In genomic region chr14:68279437-68279720, GRCh38 we compare ENCODE assay signal across 18 cellular contexts.
DNase-seq lines count a peak whose midpoint lies in the region; ATAC-seq, FAIRE-seq and TF ChIP-seq lines count a peak whose summit lies in the region.
"Had no signal": no experiment of that assay in that cellular context is flagged by ENCODE, and none has a peak within 500 bp of the region (broad histone marks: within the 10 kb centered on the region; RNA-seq: fewer than 3 reads in every experiment).

No MANE protein-coding gene starts in this region.

- H3K36me3 Mint-ChIP-seq in activated naive CD8-positive, alpha-beta T cell treated with anti-CD3 and anti-CD28 coated beads, Interleukin-2, amount 50 U/mL, for 24 hours (ENCODE audit: low read depth), result no peaks in the 10 kb centered on the region
- H3K36me3 Mint-ChIP-seq in osteocyte (ENCODE audit: unreplicated experiment), result no peaks in the 10 kb centered on the region

- TF ChIP-seq POLR2A in A549 (IDR thresholded peaks at IDR 0.05; ENCODE audit: low read length) (no peak), GM19099 (IDR thresholded peaks at IDR 0.05; ENCODE audit: extremely low read depth, insufficient read length, low read depth) (peak; percentile 11)

- H3K27me3 Mint-ChIP-seq in activated naive CD8-positive, alpha-beta T cell treated with anti-CD3 and anti-CD28 coated beads, Interleukin-2, amount 50 U/mL, for 24 hours, result no peaks in the 10 kb centered on the region
- no peaks in the 10 kb centered on the region for H3K27me3 Mint-ChIP-seq in osteocyte (ENCODE audit: unreplicated experiment)

- 91% methylated on average over 3 of the region's 3 CpGs for WGBS in A549 (ENCODE audit: missing lambda C conversion rate)

- H3K4me1 ChIP-seq in A549, result peaks cover 33% of the 10 kb centered on the region
- no peaks in the 10 kb centered on the region for H3K4me1 ChIP-seq in colonic mucosa

- H3K27ac ChIP-seq in A549 (peak overlapping the region; percentile 77 to 84), colonic mucosa (no peak overlapping the region)

- H3K9me3 Mint-ChIP-seq in activated naive CD8-positive, alpha-beta T cell treated with anti-CD3 and anti-CD28 coated beads, Interleukin-2, amount 50 U/mL, for 24 hours, result no peaks in the 10 kb centered on the region
- no peaks in the 10 kb centered on the region for H3K9me3 Mint-ChIP-seq in osteocyte (ENCODE audit: unreplicated experiment)

- CTCF ChIA-PET in A549 (lab: Yijun Ruan, JAX), result no interaction called here

- H3K4me2 ChIP-seq in A549, result peak overlapping the region; percentile 50

- no peak for TF ChIP-seq CTCF in A549 (IDR thresholded peaks at IDR 0.05)
- TF ChIP-seq CTCF in osteocyte (IDR thresholded peaks at IDR 0.05), result no peak
- no peak for TF ChIP-seq CTCF in colonic mucosa (IDR thresholded peaks at IDR 0.05)

- peaks cover 84% of the 10 kb centered on the region for H3K4me1 Mint-ChIP-seq in activated naive CD8-positive, alpha-beta T cell treated with anti-CD3 and anti-CD28 coated beads, Interleukin-2, amount 50 U/mL, for 24 hours
- peaks cover 14% of the 10 kb centered on the region for H3K4me1 Mint-ChIP-seq in osteocyte (ENCODE audit: unreplicated experiment)

- no peak; a peak in 1 of 6 replicates for ATAC-seq in A549
- no peak for ATAC-seq in activated naive CD8-positive, alpha-beta T cell treated with anti-CD3 and anti-CD28 coated beads, Interleukin-2, amount 50 U/mL, for 24 hours
- no peak for ATAC-seq in sciatic nerve

- H3K9me3 ChIP-seq in A549 (no peaks in the 10 kb centered on the region), colonic mucosa (no peaks in the 10 kb centered on the region)

- intact Hi-C loops in sciatic nerve (cut with DNase I) (no loop called here), colonic mucosa (cut with DNase I) (no loop called here)

- no peak overlapping the region for H3K9ac ChIP-seq in colonic mucosa (ENCODE audit: low read depth in 2 of 2, low read length in 2 of 2)

- TF ChIP-seq RAD21 in A549 (conservative IDR thresholded peaks at IDR 0.05 in 1 of 2, IDR thresholded peaks at IDR 0.05 in 1 of 2), result no peak

- H3K36me3 ChIP-seq in colonic mucosa, result no peaks in the 10 kb centered on the region

- no peak overlapping the region for H3K4me3 ChIP-seq in A549
- H3K4me3 ChIP-seq in colonic mucosa, result no peak overlapping the region

- H3K27me3 ChIP-seq in colonic mucosa, result no peaks in the 10 kb centered on the region

- no peak for TF ChIP-seq EP300 in A549 (IDR thresholded peaks at IDR 0.05)

- POLR2A ChIA-PET in A549 (lab: Yijun Ruan, JAX), result no interaction called here

- H3K4me3 Mint-ChIP-seq in activated naive CD8-positive, alpha-beta T cell treated with anti-CD3 and anti-CD28 coated beads, Interleukin-2, amount 50 U/mL, for 24 hours, result no peak overlapping the region
- H3K4me3 Mint-ChIP-seq in osteocyte (ENCODE audit: unreplicated experiment), result no peak overlapping the region

- peak overlapping the region; percentile 62 for H3K27ac Mint-ChIP-seq in activated naive CD8-positive, alpha-beta T cell treated with anti-CD3 and anti-CD28 coated beads, Interleukin-2, amount 50 U/mL, for 24 hours
- H3K27ac Mint-ChIP-seq in osteocyte (ENCODE audit: unreplicated experiment), result peak overlapping the region; percentile 80

- no peak for FAIRE-seq in A549 (lab: Jason Lieb, UNC)
- FAIRE-seq: endometrium, TTC549 had no signal

- DNase-seq in A549 (ENCODE audit: low read depth in 1 of 2, low spot score in 1 of 2) (no peak), osteocyte (ENCODE audit: extremely low spot score, unreplicated experiment) (no peak), NCI-H446 (lab: John Stamatoyannopoulos, UW) (no peak), glomerular visceral epithelial cell (ENCODE audit: extremely low spot score) (no peak), sciatic nerve (ENCODE audit: low spot score) (no peak), colonic mucosa (no peak)
- no peak for DNase-seq in activated naive CD8-positive, alpha-beta T cell treated with anti-CD3 and anti-CD28 coated beads, Interleukin-2, amount 50 U/mL, for 24 hours
- DNase-seq: activated CD4-positive, alpha-beta T cell treated with anti-CD3 and anti-CD28 coated beads for 48 hours; activated gamma-delta T cell treated with Interleukin-2 at 50 U/mL for 16 hours; KBM-7; NCI-H1092 treated with DMSO at 0.1 percent for 48 hours; NCI-H748 treated with DMSO at 0.1 percent for 48 hours; stimulated activated CD4-positive, alpha-beta T cell treated with anti-CD3 and anti-CD28 coated beads, Interleukin-4, amount 100 ng/mL, for 4 hours; stimulated activated CD8-positive, alpha-beta memory T cell treated with anti-CD3 and anti-CD28 coated beads, Interleukin-4, amount 100 ng/mL, for 48 hours; SW 1271 had no signal

TF ChIP-seq in A549, 52 proteins besides CTCF, POLR2A, EP300 and RAD21:
- no peak for TF ChIP-seq MAZ (IDR thresholded peaks at IDR 0.05; ENCODE audit: borderline replicate concordance, low read depth, low read length)
- TF ChIP-seq PBX3 (IDR thresholded peaks at IDR 0.05), result no peak
- TF ChIP-seq CHD4 (IDR thresholded peaks at IDR 0.05; ENCODE audit: borderline replicate concordance), result no peak
- TF ChIP-seq HOXA7 (CRISPR knock-in tag; IDR thresholded peaks at IDR 0.05), result no peak
- no peak for TF ChIP-seq NR3C1 (IDR thresholded peaks at IDR 0.05)
- no peak for TF ChIP-seq ZC3H11A (IDR thresholded peaks at IDR 0.05)
- no peak for TF ChIP-seq MAX (IDR thresholded peaks at IDR 0.05)
- no peak for TF ChIP-seq NPAS2 (CRISPR knock-in tag; IDR thresholded peaks at IDR 0.05; ENCODE audit: borderline replicate concordance)
- no peak for TF ChIP-seq HOXB13 (CRISPR knock-in tag; IDR thresholded peaks at IDR 0.05; ENCODE audit: low read depth)
- TF ChIP-seq KDM5A (IDR thresholded peaks at IDR 0.05), result no peak
- TF ChIP-seq PHF8 (IDR thresholded peaks at IDR 0.05; ENCODE audit: borderline replicate concordance, low read depth), result no peak
- TF ChIP-seq ZSCAN20 (CRISPR knock-in tag; IDR thresholded peaks at IDR 0.05), result no peak
- no peak for TF ChIP-seq CHD2 (IDR thresholded peaks at IDR 0.05; ENCODE audit: low read length, partially characterized antibody)
- no peak for TF ChIP-seq HMGXB4 (CRISPR knock-in tag; IDR thresholded peaks at IDR 0.05; ENCODE audit: borderline replicate concordance)
- no peak for TF ChIP-seq RFX5 (IDR thresholded peaks at IDR 0.05)
- TF ChIP-seq POLR2AphosphoS2 (conservative IDR thresholded peaks at IDR 0.05; ENCODE audit: low read length), result no peak
- TF ChIP-seq CBX2 (IDR thresholded peaks at IDR 0.05; ENCODE audit: borderline replicate concordance, low read depth), result no peak
- no peak for TF ChIP-seq FOSL2 (IDR thresholded peaks at IDR 0.05)
- no peak for TF ChIP-seq FOSL2 (CRISPR knock-in tag; IDR thresholded peaks at IDR 0.05)
- no peak for TF ChIP-seq USF2 (IDR thresholded peaks at IDR 0.05)
